ENCODE assay signal across 15 cellular contexts in the genomic region with DNA sequence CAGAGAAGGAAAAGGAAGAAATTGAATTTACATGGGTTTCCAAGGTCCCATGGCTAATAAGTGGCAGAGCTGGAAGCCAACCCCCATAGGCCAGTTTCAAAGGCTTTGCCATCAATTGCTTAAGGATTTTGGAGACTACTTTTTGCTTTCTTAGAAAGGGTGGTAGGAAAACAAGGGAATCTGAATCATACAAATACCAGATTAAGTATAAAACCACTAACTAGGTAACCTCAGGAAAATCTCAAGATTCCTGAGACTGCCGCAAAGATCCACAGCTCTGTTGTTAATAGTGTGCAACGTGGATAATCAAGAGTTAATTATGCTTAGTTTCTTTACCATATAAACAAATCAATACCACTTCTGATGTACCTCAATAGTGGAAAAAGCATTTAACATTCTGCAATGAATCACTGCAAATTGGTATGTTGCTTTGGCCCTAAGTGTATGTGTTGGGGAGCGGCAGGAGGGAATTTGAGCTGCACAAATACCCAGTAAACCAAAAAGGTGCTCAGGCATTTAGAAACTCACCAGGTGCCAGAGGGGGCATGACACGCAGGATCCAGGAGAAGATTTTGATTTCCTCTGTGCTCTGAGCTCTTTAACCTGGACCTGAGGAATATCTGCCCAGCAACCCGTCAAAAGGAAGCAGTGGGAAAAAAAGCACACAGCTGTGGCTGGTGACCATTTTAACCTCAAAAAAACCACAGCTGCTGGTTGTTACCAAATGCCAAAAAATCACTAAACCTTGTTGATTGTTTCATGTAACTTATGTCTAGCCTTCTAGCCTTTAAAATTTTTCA. TPM values are rescaled to one million over a fixed set of nuclear protein-coding genes. Genes with fewer than 3 reads are reported as not detected.
A peak's percentile ranks its signal among the peaks of the same experiment; 100 is the strongest.
DNase-seq lines count a peak whose midpoint lies in the region; ATAC-seq, FAIRE-seq and TF ChIP-seq lines count a peak whose summit lies in the region.
"Had no signal": no experiment of that assay in that cellular context is flagged by ENCODE, and none has a peak within 500 bp of the region (broad histone marks: within the 10 kb centered on the region; RNA-seq: fewer than 3 reads in every experiment).

No MANE protein-coding gene starts in this region.

- no peak overlapping the region for H3K4ac ChIP-seq in H9 (ENCODE audit: low read depth, low read length)

- no peak overlapping the region for H2BK120ac ChIP-seq in H9 (ENCODE audit: low read depth, low read length, poor library complexity, severe bottlenecking)

- intact Hi-C loops in OCI-LY7 (cut with micrococcal nuclease; ENCODE audit: unreplicated experiment): loop anchor here (5.0 to 10.0 kb wide), 5 partner anchors 81 to 669 kb away; no protein-coding TSS in a partner anchor
- intact Hi-C loops in natural killer cell (cut with micrococcal nuclease): loop anchor here (2.0 to 5.0 kb wide), 3 partner anchors 545 to 679 kb away; no protein-coding TSS in a partner anchor
- intact Hi-C loops in kidney (cut with DNase I): loop anchor here (10.0 kb wide), 1 partner anchor 391 kb away; no protein-coding TSS in a partner anchor

- H3K27me3 Mint-ChIP-seq in H9 (ENCODE audit: low read depth): no peaks in the 10 kb centered on the region
- H3K27me3 Mint-ChIP-seq in natural killer cell (ENCODE audit: low read depth in 2 of 2): peaks cover 24 to 30% of the 10 kb centered on the region in 2 donors

- H3K9me3 Mint-ChIP-seq in H9 (no peaks in the 10 kb centered on the region), natural killer cell (no peaks in the 10 kb centered on the region)

- no peak overlapping the region for H3K4me3 ChIP-seq in fibroblast of mammary gland (ENCODE audit: control insufficient read depth, low read depth, low read length)
- H3K4me3 ChIP-seq in skeletal muscle cell (ENCODE audit: low read depth, low read length): no peak overlapping the region
- H3K4me3 ChIP-seq in OCI-LY7 (ENCODE audit: low read depth, low read length, poor library complexity, severe bottlenecking): no peak overlapping the region
- no peak overlapping the region for H3K4me3 ChIP-seq in kidney (ENCODE audit: low read length in 2 of 2)
- H3K4me3 ChIP-seq: spleen, vagina had no signal

- H2AFZ ChIP-seq in H9 (ENCODE audit: low read length) (peak overlapping the region; percentile 65), OCI-LY7 (ENCODE audit: low read length) (no peak overlapping the region)

- no peak overlapping the region for H2BK20ac ChIP-seq in H9 (ENCODE audit: low read depth, low read length, poor library complexity, severe bottlenecking)

- no peaks in the 10 kb centered on the region for H3K9me2 ChIP-seq in OCI-LY7 (ENCODE audit: insufficient read depth, low read length)

- DNase-seq in H9 (no peak), RCC 7860 (ENCODE audit: low spot score) (peak; percentile 27), fibroblast of mammary gland (ENCODE audit: low read depth) (peak; percentile 65), skeletal muscle cell (ENCODE audit: low read depth) (peak; percentile 48), OCI-LY7 (ENCODE audit: low spot score) (no peak), natural killer cell (no peak), kidney (no peak)
- DNase-seq: activated CD8-positive, alpha-beta memory T cell treated with anti-CD3 and anti-CD28 coated beads, Interleukin-2, amount 50 U/mL, for 4 hours; amygdala; H7; NCI-H1048; spleen; T1000 had no signal

- FAIRE-seq in RCC 7860 (lab: Jason Lieb, UNC) (peak; percentile 90), kidney (lab: Jason Lieb, UNC) (no peak)

- H3K23ac ChIP-seq in H9 (ENCODE audit: insufficient read length, low read depth, low read length): no peak overlapping the region

- no peak overlapping the region for H3K14ac ChIP-seq in H9 (ENCODE audit: insufficient read depth, low read length)

- no peak overlapping the region for H3K27ac ChIP-seq in H9 (ENCODE audit: insufficient read length, low read depth, low read length)
- no peak overlapping the region for H3K27ac ChIP-seq in OCI-LY7 (ENCODE audit: low read depth, low read length, poor library complexity, severe bottlenecking)
- no peak overlapping the region for H3K27ac ChIP-seq in kidney (ENCODE audit: low read depth in 2 of 2, low read length in 2 of 2)
- H3K27ac ChIP-seq: vagina had no signal

- H3K23me2 ChIP-seq in H9 (ENCODE audit: insufficient read length, low read depth, low read length, poor library complexity, severe bottlenecking): no peaks in the 10 kb centered on the region

- H3K79me2 ChIP-seq in H9 (ENCODE audit: insufficient read depth, low read length) (no peaks in the 10 kb centered on the region), OCI-LY7 (ENCODE audit: insufficient read depth, low read depth, low read length) (no peaks in the 10 kb centered on the region)

- no CpG with 5 or more reads among the region's 5 CpGs for WGBS in H9 (ENCODE audit: extremely low coverage, insufficient read length, low lambda C conversion rate)

- no peak overlapping the region for H2BK5ac ChIP-seq in H9 (ENCODE audit: insufficient read length, low read length)

- CTCF ChIA-PET in OCI-LY7 (lab: Charles Lee; ENCODE audit: unreplicated experiment): no interaction called here

- no peak overlapping the region for H4K5ac ChIP-seq in H9 (ENCODE audit: insufficient read length, low read depth, low read length)

- H4K8ac ChIP-seq in H9 (replicated peaks; ENCODE audit: insufficient read length, low read depth, low read length): no peak overlapping the region

- H3K4me3 Mint-ChIP-seq in H9: no peak overlapping the region
- no peak overlapping the region for H3K4me3 Mint-ChIP-seq in natural killer cell

- H3K4me1 ChIP-seq in H9 (ENCODE audit: insufficient read depth, low read length) (peaks cover 2% of the 10 kb centered on the region), OCI-LY7 (ENCODE audit: insufficient read depth, low read length, poor library complexity, severe bottlenecking) (no peaks in the 10 kb centered on the region), kidney (ENCODE audit: control insufficient read depth in 1 of 2, insufficient read depth in 1 of 2, low read depth in 1 of 2, low read length in 2 of 2) (peaks cover 0 to 2% of the 10 kb centered on the region in 2 donors)

- no peaks in the 10 kb centered on the region for H4K20me1 ChIP-seq in H9 (ENCODE audit: control insufficient read depth, insufficient read depth, insufficient read length)
- H4K20me1 ChIP-seq in OCI-LY7 (ENCODE audit: insufficient read depth, low read length): no peaks in the 10 kb centered on the region

- no peak for ATAC-seq in natural killer cell

- H3K4me1 Mint-ChIP-seq in H9 (peaks cover 11 to 13% of the 10 kb centered on the region in 2 experiments), natural killer cell (no peaks in the 10 kb centered on the region)

- H4K91ac ChIP-seq in H9 (ENCODE audit: insufficient read length, low read depth, low read length): no peak overlapping the region

- H3K4me2 ChIP-seq in H9 (ENCODE audit: insufficient read depth, insufficient read length, low read length): no peak overlapping the region
- no peak overlapping the region for H3K4me2 ChIP-seq in OCI-LY7 (ENCODE audit: low read length)

- POLR2A ChIA-PET in OCI-LY7 (lab: Charles Lee): interaction anchor here (0.6 kb wide), 1 partner anchor 9 kb away, joined by 3 read pairs; no protein-coding TSS in a partner anchor

- no peak overlapping the region for H3K9ac ChIP-seq in H9 (ENCODE audit: extremely low read depth, insufficient read length, low read length)
- no peak overlapping the region for H3K9ac ChIP-seq in kidney (ENCODE audit: low read length in 2 of 2)

- H3K9me3 ChIP-seq in H9 (ENCODE audit: control insufficient read depth, low read depth, low read length) (no peaks in the 10 kb centered on the region), OCI-LY7 (ENCODE audit: low read length) (no peaks in the 10 kb centered on the region), kidney (ENCODE audit: control insufficient read depth in 1 of 2, low read length in 2 of 2) (no peaks in the 10 kb centered on the region)
- H3K9me3 ChIP-seq: spleen, vagina had no signal

- TF ChIP-seq CTCF in H9 (conservative IDR thresholded peaks at IDR 0.05) (no peak), fibroblast of mammary gland (conservative IDR thresholded peaks at IDR 0.05; ENCODE audit: control insufficient read depth, insufficient read depth, low read depth, low read length) (no peak), OCI-LY7 (conservative IDR thresholded peaks at IDR 0.05; ENCODE audit: low read length) (no peak), natural killer cell (IDR thresholded peaks at IDR 0.05) (no peak), kidney (IDR thresholded peaks at IDR 0.05; ENCODE audit: borderline replicate concordance, extremely low read depth, insufficient read depth) (no peak)

- H3K27me3 ChIP-seq in H9 (ENCODE audit: insufficient read depth, low read length): no peaks in the 10 kb centered on the region
- H3K27me3 ChIP-seq: vagina had no signal

- no peaks in the 10 kb centered on the region for H3K79me1 ChIP-seq in H9 (ENCODE audit: insufficient read depth, low read depth, low read length, poor library complexity, severe bottlenecking)

- BruUV-seq in OCI-LY7 (replicated peaks; lab: Mats Ljungman, UMichigan): no TSS peak

- no peak overlapping the region for H3K56ac ChIP-seq in H9 (ENCODE audit: insufficient read length, low read depth, low read length)

- H2BK15ac ChIP-seq in H9 (ENCODE audit: low read depth, low read length): no peak overlapping the region

- H3T11ph ChIP-seq in H9 (ENCODE audit: low read length): no peak overlapping the region

- no peak overlapping the region for H2AK5ac ChIP-seq in H9 (ENCODE audit: insufficient read length, low read length)

- no peak overlapping the region for H3K18ac ChIP-seq in H9 (ENCODE audit: insufficient read length, low read depth, low read length)

- no peaks in the 10 kb centered on the region for H3K36me3 ChIP-seq in OCI-LY7 (ENCODE audit: insufficient read depth, low read length)
- H3K36me3 ChIP-seq in kidney (ENCODE audit: control insufficient read depth in 1 of 2, insufficient read depth in 2 of 2, low read length in 2 of 2): no peaks in the 10 kb centered on the region
- H3K36me3 ChIP-seq: spleen, vagina had no signal

- H3K36me3 Mint-ChIP-seq in H9 (ENCODE audit: insufficient read depth in 1 of 3, low read depth in 3 of 3) (no peaks in the 10 kb centered on the region), natural killer cell (no peaks in the 10 kb centered on the region)

- H2BK12ac ChIP-seq in H9 (ENCODE audit: insufficient read length, low read depth, low read length): no peak overlapping the region

- no peak overlapping the region for H3K27ac Mint-ChIP-seq in H9
- no peak overlapping the region for H3K27ac Mint-ChIP-seq in natural killer cell

RNA-seq across cellular contexts. Expression of a gene that starts 22.0 kb away (rescaled TPM):
- not detected in 2 replicates for total RNA-seq in H9 (2021)
- not detected in 2 replicates for total RNA-seq in OCI-LY7 (2014; rRNA removed; shearing (Covaris generic))
- total RNA-seq in OCI-LY7 (2022): not detected in 2 replicates
- total RNA-seq in natural killer cell: not detected
- total RNA-seq in kidney: not detected
- not detected for polyA plus RNA-seq in kidney (ENCODE audit: insufficient read depth, low read depth, low replicate concordance)
- total RNA-seq: G401, H7 had no signal
- polyA plus RNA-seq: spleen had no signal

RNA-seq across cellular contexts. Expression of a gene that starts 37.5 kb away (rescaled TPM):
- total RNA-seq in H9 (2021) (not detected in 2 replicates), OCI-LY7 (2022) (not detected in 2 replicates), natural killer cell (under 1 TPM in 2 of 3 donors, not detected in 1; 0.19 to 0.23 TPM), kidney (7.3 TPM)
- not detected in 2 replicates for total RNA-seq in OCI-LY7 (2014; rRNA removed; shearing (Covaris generic))
- 16.3 TPM for polyA plus RNA-seq in kidney (ENCODE audit: insufficient read depth, low read depth, low replicate concordance)
- total RNA-seq: H7 had no signal

Comparison
In these comparisons a context has a peak if more than half of its experiments do, and no peak if none do; other contexts are left out.
1. DNase-seq: peak in RCC 7860 (single experiment), fibroblast of mammary gland (single experiment) and skeletal muscle cell (single experiment); none in H9 (single experiment), OCI-LY7 (single experiment), natural killer cell (single experiment) and kidney (single experiment).